In the genomic region with DNA sequence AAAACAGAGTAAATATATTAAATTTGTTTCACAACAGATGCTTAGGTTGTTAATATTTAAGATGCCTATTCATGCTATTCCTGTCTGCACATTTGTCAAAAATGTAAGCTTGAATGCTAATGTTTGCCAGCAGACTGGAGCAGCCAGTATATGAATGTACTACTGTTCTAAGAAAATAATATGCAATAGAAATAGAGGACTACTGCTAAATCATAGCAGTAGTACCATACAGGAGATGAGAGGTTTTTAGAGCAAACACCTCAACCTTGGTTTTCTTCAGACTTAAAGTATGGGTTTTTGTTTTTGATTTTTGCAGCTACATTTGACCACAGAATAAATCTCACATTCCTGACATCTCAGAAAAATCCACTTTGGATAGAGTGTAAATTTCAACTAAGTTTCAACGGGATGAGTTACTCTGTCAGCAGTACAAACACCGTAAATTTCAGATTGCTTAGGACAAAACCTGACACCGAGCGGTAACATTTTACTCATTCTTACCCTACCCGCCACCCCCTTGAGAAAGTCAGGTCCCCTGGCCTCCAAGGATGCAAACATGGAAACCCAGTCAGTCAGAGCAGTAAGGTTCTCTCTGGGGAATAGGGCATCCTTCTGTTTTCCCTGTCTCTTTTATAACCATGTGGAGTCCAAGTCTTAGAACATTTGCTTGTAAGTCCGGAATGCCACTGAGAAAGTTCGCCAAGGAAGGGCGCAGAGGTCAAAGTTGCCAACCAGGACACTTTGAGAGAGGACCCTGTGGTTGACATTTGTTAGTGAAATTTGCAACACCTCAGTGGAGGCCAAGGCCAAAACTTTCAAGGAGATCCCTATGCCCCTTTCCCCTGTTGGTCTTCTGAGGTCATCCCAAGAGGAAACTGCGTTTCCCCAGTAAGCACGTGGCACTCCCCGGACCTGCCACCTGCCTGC, we compare ENCODE assay signal across 8 cellular contexts. TPM values are rescaled to one million over a fixed set of nuclear protein-coding genes. Genes with fewer than 3 reads are reported as not detected.
DNase-seq lines count a peak whose midpoint lies in the region; ATAC-seq and TF ChIP-seq lines count a peak whose summit lies in the region.

No MANE protein-coding gene starts in this region.

- H4K8ac ChIP-seq in IMR-90 (ENCODE audit: low read depth in 2 of 2, low read length in 2 of 2) (no peak overlapping the region), neuronal stem cell (ENCODE audit: low read depth, low read length) (no peak overlapping the region)

- no peak overlapping the region for H2BK5ac ChIP-seq in IMR-90 (ENCODE audit: low read depth, low read length, poor library complexity, severe bottlenecking)
- no peak overlapping the region for H2BK5ac ChIP-seq in neuronal stem cell (ENCODE audit: low read length)

- H3K4me1 ChIP-seq in BLaER1 treated with 17β-estradiol and CSF1 and Interleukin-3, amounts not matched to agents 10 nM and 100 nM: peaks cover 46 to 70% (median 62%) of the 10 kb centered on the region in 10 experiments
- H3K4me1 ChIP-seq in IMR-90 (ENCODE audit: control insufficient read depth, insufficient read depth, low read length) (no peaks in the 10 kb centered on the region), colonic mucosa (no peaks in the 10 kb centered on the region), neuronal stem cell (ENCODE audit: control insufficient read depth in 2 of 2, insufficient read depth in 1 of 2, low read depth in 1 of 2, low read length in 2 of 2) (peaks cover 6% of the 10 kb centered on the region in 2 donors)

- no peak for TF ChIP-seq POLR2A in IMR-90 (IDR thresholded peaks at IDR 0.05; ENCODE audit: low read depth, low read length)

- no peak for ATAC-seq in IMR-90 (ENCODE audit: low read depth)
- ATAC-seq in HG03342 (IDR thresholded peaks at IDR 0.05; ENCODE audit: unreplicated experiment): no peak

- H4K91ac ChIP-seq in IMR-90 (ENCODE audit: insufficient read depth, low read depth, low read length) (no peak overlapping the region), neuronal stem cell (ENCODE audit: low read depth, low read length, poor library complexity) (no peak overlapping the region)

- H3K4me3 ChIP-seq in BLaER1 treated with 17β-estradiol and CSF1 and Interleukin-3, amounts not matched to agents 10 nM and 100 nM: peak overlapping the region; percentile 82 to 95 (median 90)
- no peak overlapping the region for H3K4me3 ChIP-seq in IMR-90 (ENCODE audit: insufficient read depth, low read depth, low read length)
- peak overlapping the region; percentile 61 for H3K4me3 ChIP-seq in colonic mucosa
- H3K4me3 ChIP-seq in neuronal stem cell (ENCODE audit: low read length in 2 of 2): peak overlapping the region in 1 of 2 donors; percentile 86

- H4K20me1 ChIP-seq in BLaER1 treated with 17β-estradiol and CSF1 and Interleukin-3, amounts not matched to agents 10 nM and 100 nM: peaks cover 0 to 71% (median 41%) of the 10 kb centered on the region in 11 experiments; a peak in 14 of 22 replicates
- H4K20me1 ChIP-seq in IMR-90 (ENCODE audit: insufficient read depth, low read length): no peaks in the 10 kb centered on the region

- no peak overlapping the region for H3K23ac ChIP-seq in IMR-90 (ENCODE audit: low read depth, low read length)
- H3K23ac ChIP-seq in neuronal stem cell (ENCODE audit: low read depth, low read length, poor library complexity): no peak overlapping the region

- H3K14ac ChIP-seq in IMR-90 (replicated peaks; ENCODE audit: low read depth, low read length) (no peak overlapping the region), neuronal stem cell (ENCODE audit: low read length) (no peak overlapping the region)

- no peak overlapping the region for H4K5ac ChIP-seq in IMR-90 (ENCODE audit: low read depth, low read length)

- H2BK20ac ChIP-seq in IMR-90 (ENCODE audit: low read depth, low read length): no peak overlapping the region

- H2AK9ac ChIP-seq in IMR-90 (replicated peaks; ENCODE audit: low read depth, low read length, poor library complexity): no peak overlapping the region

- no peak overlapping the region for H3K56ac ChIP-seq in IMR-90 (ENCODE audit: extremely low read depth, insufficient read depth, low read length)

- DNase-seq in IMR-90: no peak
- DNase-seq in colonic mucosa: no peak
- DNase-seq in neuronal stem cell (ENCODE audit: low spot score): no peak
- no peak for DNase-seq in NCI-H446 (lab: John Stamatoyannopoulos, UW)
- DNase-seq in DMS114 treated with DMSO at 0.1 percent for 48 hours (lab: John Stamatoyannopoulos, UW; ENCODE audit: unreplicated experiment): no peak
- no peak for DNase-seq in NCI-H2196 treated with DMSO at 0.1 percent for 48 hours (lab: John Stamatoyannopoulos, UW; ENCODE audit: unreplicated experiment)

- POLR2A ChIA-PET in IMR-90 (lab: Charles Lee; ENCODE audit: unreplicated experiment): no interaction called here

- H2BK120ac ChIP-seq in IMR-90 (ENCODE audit: low read depth, low read length): no peak overlapping the region
- H2BK120ac ChIP-seq in neuronal stem cell (ENCODE audit: low read depth, low read length): no peak overlapping the region

- H2BK15ac ChIP-seq in IMR-90 (ENCODE audit: low read depth, low read length) (no peak overlapping the region), neuronal stem cell (ENCODE audit: low read length) (no peak overlapping the region)

- H2AK5ac ChIP-seq in IMR-90 (ENCODE audit: low read depth, low read length): no peak overlapping the region
- no peak overlapping the region for H2AK5ac ChIP-seq in neuronal stem cell (ENCODE audit: low read depth, low read length)

- WGBS in IMR-90 (ENCODE audit: extremely low coverage in 2 of 2, insufficient read length in 1 of 2), 2 experiments: 24% methylated on average over 4 of the region's 11 CpGs; no CpG with 5 or more reads in 1 of the 2 experiments
- no CpG with 5 or more reads among the region's 11 CpGs for WGBS in neuronal stem cell (ENCODE audit: extremely low coverage in 2 of 2, insufficient read length in 2 of 2, insufficient replicate concordance in 1 of 2), 2 donors

- H3K36me3 ChIP-seq in BLaER1 treated with 17β-estradiol and CSF1 and Interleukin-3, amounts not matched to agents 10 nM and 100 nM: peaks cover 0 to 8% (median 4%) of the 10 kb centered on the region in 11 experiments; a peak in 7 of 22 replicates
- no peaks in the 10 kb centered on the region for H3K36me3 ChIP-seq in IMR-90 (ENCODE audit: control insufficient read depth, insufficient read depth, low read length)
- no peaks in the 10 kb centered on the region for H3K36me3 ChIP-seq in colonic mucosa
- no peaks in the 10 kb centered on the region for H3K36me3 ChIP-seq in neuronal stem cell (replicated peaks in 1 of 2; ENCODE audit: control insufficient read depth in 2 of 2, insufficient read depth in 2 of 2, low read length in 2 of 2)

- no peak for TF ChIP-seq RAD21 in IMR-90 (IDR thresholded peaks at IDR 0.05; ENCODE audit: low read length)

- H3K4ac ChIP-seq in IMR-90 (ENCODE audit: low read depth, low read length): no peak overlapping the region
- H3K4ac ChIP-seq in neuronal stem cell (ENCODE audit: low read length): no peak overlapping the region

- peak overlapping the region; percentile 84 to 98 (median 93) for H3K4me2 ChIP-seq in BLaER1 treated with 17β-estradiol and CSF1 and Interleukin-3, amounts not matched to agents 10 nM and 100 nM
- H3K4me2 ChIP-seq in IMR-90 (ENCODE audit: low read depth, low read length) (no peak overlapping the region), neuronal stem cell (ENCODE audit: insufficient read depth, low read length, poor library complexity, severe bottlenecking) (peak overlapping the region; percentile 92)

- peak overlapping the region; percentile 78 to 95 (median 89); a peak in 20 of 22 replicates for H3K27ac ChIP-seq in BLaER1 treated with 17β-estradiol and CSF1 and Interleukin-3, amounts not matched to agents 10 nM and 100 nM
- H3K27ac ChIP-seq in IMR-90 (ENCODE audit: insufficient read depth, low read length): no peak overlapping the region
- no peak overlapping the region for H3K27ac ChIP-seq in colonic mucosa
- H3K27ac ChIP-seq in neuronal stem cell (replicated peaks; ENCODE audit: low read length): no peak overlapping the region

- H3K27me3 ChIP-seq in BLaER1 treated with 17β-estradiol and CSF1 and Interleukin-3, amounts not matched to agents 10 nM and 100 nM: peaks cover 9 to 19% (median 18%) of the 10 kb centered on the region in 11 experiments; a peak in 18 of 22 replicates
- H3K27me3 ChIP-seq in IMR-90 (ENCODE audit: control insufficient read depth, insufficient read depth, low read length) (peaks cover 30% of the 10 kb centered on the region), colonic mucosa (no peaks in the 10 kb centered on the region), neuronal stem cell (ENCODE audit: control insufficient read depth in 3 of 3, insufficient read depth in 3 of 3, low read depth in 1 of 3, low read length in 3 of 3) (peaks cover 3 to 90% (median 24%) of the 10 kb centered on the region in 3 experiments)

- in situ Hi-C loops in IMR-90 (cut with MboI; ENCODE audit: low sequenced_read_pairs): no loop called here

- CTCF ChIA-PET in IMR-90 (lab: Yijun Ruan, JAX): no interaction called here

- H2AFZ ChIP-seq in IMR-90 (replicated peaks; ENCODE audit: low read length, poor library complexity): peak overlapping the region; percentile 75
- peak overlapping the region; percentile 96 for H2AFZ ChIP-seq in neuronal stem cell (ENCODE audit: low read length)

- TF ChIP-seq CTCF in IMR-90 (conservative IDR thresholded peaks at IDR 0.05; ENCODE audit: low read depth, low read length): no peak
- TF ChIP-seq CTCF in colonic mucosa (IDR thresholded peaks at IDR 0.05): no peak

- dilution Hi-C loops in IMR-90 (cut with HindIII; ENCODE audit: low sequenced_read_pairs, unreplicated experiment): no loop called here

- BruUV-seq in IMR-90 (replicated peaks; lab: Mats Ljungman, UMichigan): no TSS peak

- peak overlapping the region; percentile 82 to 96 (median 89) for H3K9ac ChIP-seq in BLaER1 treated with 17β-estradiol and CSF1 and Interleukin-3, amounts not matched to agents 10 nM and 100 nM
- no peak overlapping the region for H3K9ac ChIP-seq in IMR-90 (ENCODE audit: low read depth, low read length)
- peak overlapping the region in 1 of 2 donors; percentile 88 for H3K9ac ChIP-seq in colonic mucosa (ENCODE audit: low read depth in 2 of 2, low read length in 2 of 2)
- H3K9ac ChIP-seq in neuronal stem cell (ENCODE audit: low read depth, low read length, poor library complexity): no peak overlapping the region

- H3K18ac ChIP-seq in IMR-90 (ENCODE audit: low read depth, low read length) (no peak overlapping the region), neuronal stem cell (ENCODE audit: low read length) (no peak overlapping the region)

- H3K79me1 ChIP-seq in IMR-90 (ENCODE audit: low read depth in 1 of 2, low read length in 2 of 2): no peaks in the 10 kb centered on the region
- no peaks in the 10 kb centered on the region for H3K79me1 ChIP-seq in neuronal stem cell (ENCODE audit: low read depth, low read length)

- H2BK12ac ChIP-seq in neuronal stem cell (ENCODE audit: low read length): no peak overlapping the region

- no peaks in the 10 kb centered on the region for H3K9me1 ChIP-seq in IMR-90 (ENCODE audit: insufficient read depth, low read length)

- intact Hi-C loops in IMR-90 (cut with micrococcal nuclease) (no loop called here), colonic mucosa (cut with DNase I) (no loop called here)

- H3K9me3 ChIP-seq in BLaER1 treated with 17β-estradiol and CSF1 and Interleukin-3, amounts not matched to agents 10 nM and 100 nM (replicated peaks in 1 of 11): peaks cover 0 to 7% (median 6%) of the 10 kb centered on the region in 11 experiments; a peak in 13 of 22 replicates
- H3K9me3 ChIP-seq in IMR-90 (ENCODE audit: control insufficient read depth, insufficient read depth, low read length) (no peaks in the 10 kb centered on the region), colonic mucosa (no peaks in the 10 kb centered on the region), neuronal stem cell (replicated peaks in 1 of 2; ENCODE audit: control insufficient read depth in 2 of 2, insufficient read depth in 1 of 2, low read depth in 1 of 2, low read length in 2 of 2) (no peaks in the 10 kb centered on the region)

RNA-seq across cellular contexts. Expression of gene SATB1, which starts 17.9 kb away (rescaled TPM):
- total RNA-seq in IMR-90 (2012; rRNA removed): 5.3 and 7.5 TPM in 2 replicates
- 7.3 and 10.7 TPM in 2 replicates for polyA plus RNA-seq in IMR-90 (2012; rRNA removed)
- 2.4 and 2.9 TPM in 2 replicates for polyA plus RNA-seq in IMR-90 (2012; cell fraction: cytosol; rRNA removed)
- 6.0 and 29.4 TPM in 2 replicates for polyA plus RNA-seq in IMR-90 (2012; cell fraction: nucleus; rRNA removed; ENCODE audit: low replicate concordance)
- 10 to 100 TPM; 16.0 to 33.0 TPM for total RNA-seq in colonic mucosa
- polyA plus RNA-seq in neuronal stem cell (2013, experiment 1 of 2): 37.8 TPM
- 39.7 TPM for polyA plus RNA-seq in neuronal stem cell (2013, experiment 2 of 2)

Comparison
In these comparisons a context has a peak if more than half of its experiments do, and no peak if none do; other contexts are left out.
1. H3K27ac ChIP-seq: peak in BLaER1 treated with 17β-estradiol and CSF1 and Interleukin-3, amounts not matched to agents 10 nM and 100 nM (11 of 11); none in IMR-90 (single experiment), colonic mucosa (single experiment) and neuronal stem cell (single experiment).
2. H3K9ac ChIP-seq: peak in BLaER1 treated with 17β-estradiol and CSF1 and Interleukin-3, amounts not matched to agents 10 nM and 100 nM (11 of 11); none in IMR-90 (single experiment) and neuronal stem cell (single experiment).